11 cellular contexts compared by ENCODE assay signal in the genomic region with DNA sequence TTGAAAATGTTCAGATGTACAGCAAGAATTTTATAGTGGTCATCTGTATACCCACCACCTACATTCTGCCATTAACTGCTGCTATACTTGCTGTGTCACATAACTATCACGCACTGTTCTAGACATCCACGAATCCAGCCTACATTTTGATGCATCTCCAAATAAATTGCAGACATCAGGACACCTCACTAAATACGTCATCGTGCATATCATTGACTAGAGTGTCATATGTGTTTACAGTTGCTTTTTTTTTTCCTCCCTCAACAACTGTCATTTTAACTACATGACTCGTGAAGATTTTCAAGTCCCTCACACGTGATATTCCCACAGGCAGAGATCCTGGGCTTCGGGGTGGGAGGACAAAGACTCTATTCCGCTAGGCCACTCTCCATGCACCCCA. TPM values are rescaled to one million over a fixed set of nuclear protein-coding genes. Genes with fewer than 3 reads are reported as not detected.
DNase-seq lines count a peak whose midpoint lies in the region; ATAC-seq and TF ChIP-seq lines count a peak whose summit lies in the region.
"Had no signal": no experiment of that assay in that cellular context is flagged by ENCODE, and none has a peak within 500 bp of the region (broad histone marks: within the 10 kb centered on the region; RNA-seq: fewer than 3 reads in every experiment).

No MANE protein-coding gene starts in this region.

- no peak overlapping the region for H2BK12ac ChIP-seq in neuronal stem cell (ENCODE audit: low read length)

- H3K4me2 ChIP-seq in Karpas-422 (ENCODE audit: low read depth, low read length, poor library complexity, severe bottlenecking), result peak overlapping the region; percentile 83
- H3K4me2 ChIP-seq in neuronal stem cell (ENCODE audit: insufficient read depth, low read length, poor library complexity, severe bottlenecking), result no peak overlapping the region

- H3K27me3 ChIP-seq in CD4-positive, alpha-beta memory T cell (ENCODE audit: insufficient read depth, low read length), result no peaks in the 10 kb centered on the region
- no peaks in the 10 kb centered on the region for H3K27me3 ChIP-seq in Karpas-422 (ENCODE audit: low read length)
- H3K27me3 ChIP-seq in sigmoid colon, result no peaks in the 10 kb centered on the region
- no peaks in the 10 kb centered on the region for H3K27me3 ChIP-seq in neuronal stem cell (ENCODE audit: control insufficient read depth in 3 of 3, insufficient read depth in 3 of 3, low read depth in 1 of 3, low read length in 3 of 3)
- H3K27me3 ChIP-seq: brain microvascular endothelial cell had no signal

- H3K4me1 Mint-ChIP-seq in CD4-positive, alpha-beta memory T cell, result peaks cover 45 to 75% (median 58%) of the 10 kb centered on the region in 4 donors
- H3K4me1 Mint-ChIP-seq in naive thymus-derived CD8-positive, alpha-beta T cell, result peaks cover 42 to 77% (median 64%) of the 10 kb centered on the region in 4 donors

- H2BK5ac ChIP-seq in neuronal stem cell (ENCODE audit: low read length), result no peak overlapping the region

- no peak overlapping the region for H3K23ac ChIP-seq in neuronal stem cell (ENCODE audit: low read depth, low read length, poor library complexity)

- H3K79me2 ChIP-seq in Karpas-422 (ENCODE audit: low read length), result peaks cover 24% of the 10 kb centered on the region

- peak overlapping the region; percentile 70 to 82 for H3K4me3 ChIP-seq in CD4-positive, alpha-beta memory T cell (ENCODE audit: low read length in 2 of 2)
- H3K4me3 ChIP-seq in Karpas-422 (ENCODE audit: low read length) (peak overlapping the region; percentile 95), sigmoid colon (peak overlapping the region in 1 of 4 donors; percentile 58), neuronal stem cell (ENCODE audit: low read length in 2 of 2) (peak overlapping the region in 1 of 2 donors; percentile 88)

- no peak for TF ChIP-seq POLR2A in sigmoid colon (IDR thresholded peaks at IDR 0.05)

- H3K27ac ChIP-seq in CD4-positive, alpha-beta memory T cell (ENCODE audit: low read depth, low read length), result peak overlapping the region; percentile 75
- no peak overlapping the region for H3K27ac ChIP-seq in Karpas-422 (ENCODE audit: low read length)
- peak overlapping the region in 2 of 4 donors; percentile 65 to 73 for H3K27ac ChIP-seq in sigmoid colon
- no peak overlapping the region for H3K27ac ChIP-seq in neuronal stem cell (replicated peaks; ENCODE audit: low read length)
- H3K27ac ChIP-seq: brain microvascular endothelial cell had no signal

- no peaks in the 10 kb centered on the region for H3K9me2 ChIP-seq in Karpas-422 (replicated peaks; ENCODE audit: insufficient read depth, low read length)

- no peak overlapping the region for H4K8ac ChIP-seq in neuronal stem cell (ENCODE audit: low read depth, low read length)

- peak overlapping the region; percentile 90 to 98 (median 96) for H3K27ac Mint-ChIP-seq in CD4-positive, alpha-beta memory T cell
- peak overlapping the region; percentile 86 to 97 (median 94) for H3K27ac Mint-ChIP-seq in naive thymus-derived CD8-positive, alpha-beta T cell

- no peak for ATAC-seq in naive thymus-derived CD8-positive, alpha-beta T cell
- ATAC-seq in GM21423 (IDR thresholded peaks at IDR 0.05; ENCODE audit: unreplicated experiment) (no peak), HG02678 (IDR thresholded peaks at IDR 0.05; ENCODE audit: unreplicated experiment) (no peak)

- H3K9me3 Mint-ChIP-seq in CD4-positive, alpha-beta memory T cell, result no peaks in the 10 kb centered on the region
- H3K9me3 Mint-ChIP-seq in naive thymus-derived CD8-positive, alpha-beta T cell, result no peaks in the 10 kb centered on the region

- no peak for TF ChIP-seq CTCF in sigmoid colon (IDR thresholded peaks at IDR 0.05)

- DNase-seq in CD4-positive, alpha-beta memory T cell, result peak in 3 of 5 donors; percentile 12 to 59 (median 19)
- DNase-seq in Karpas-422, result no peak
- DNase-seq in central memory CD4-positive, alpha-beta T cell, result peak; percentile 10
- peak in 2 of 10 donors; percentile 7 to 15 for DNase-seq in naive thymus-derived CD8-positive, alpha-beta T cell
- DNase-seq in sigmoid colon, result no peak
- DNase-seq in neuronal stem cell (ENCODE audit: low spot score), result no peak
- DNase-seq: brain microvascular endothelial cell, islet precursor cell had no signal

- intact Hi-C loops in CD4-positive, alpha-beta memory T cell (cut with micrococcal nuclease), result loop anchor here (5.0 to 10.0 kb wide), 2 partner anchors 532 to 646 kb away; partner anchors contain the start of genes ADRB2, HMGXB3 and TIGD6
- intact Hi-C loops in sigmoid colon (cut with DNase I), result loop anchor here (1.0 kb wide), 1 partner anchor 10 kb away; no protein-coding TSS in a partner anchor

- H4K20me1 ChIP-seq in Karpas-422 (ENCODE audit: insufficient read depth, low read depth, low read length), result no peaks in the 10 kb centered on the region

- H3K18ac ChIP-seq in neuronal stem cell (ENCODE audit: low read length), result no peak overlapping the region

- peaks cover 59% of the 10 kb centered on the region for H3K4me1 ChIP-seq in CD4-positive, alpha-beta memory T cell (ENCODE audit: insufficient read depth, low read length)
- H3K4me1 ChIP-seq in Karpas-422 (ENCODE audit: low read length) (peaks cover 16% of the 10 kb centered on the region), sigmoid colon (peaks cover 0 to 14% (median 11%) of the 10 kb centered on the region in 4 donors), neuronal stem cell (ENCODE audit: control insufficient read depth in 2 of 2, insufficient read depth in 1 of 2, low read depth in 1 of 2, low read length in 2 of 2) (peaks cover 5 to 7% of the 10 kb centered on the region in 2 donors)

- CTCF ChIA-PET in CD4-positive, alpha-beta memory T cell (lab: Charles Lee; ENCODE audit: partially characterized antibody), result interaction anchor here (1.1 to 26.0 kb wide), 7 partner anchors 10 to 41 kb away, joined by 3 to 337 read pairs (median 14); partner anchors contain the start of gene GRPEL2

- peak overlapping the region; percentile 94 to 98 (median 95) for H3K4me3 Mint-ChIP-seq in CD4-positive, alpha-beta memory T cell
- H3K4me3 Mint-ChIP-seq in naive thymus-derived CD8-positive, alpha-beta T cell, result peak overlapping the region; percentile 90 to 96 (median 94)

- peak overlapping the region; percentile 99 for H3K9ac ChIP-seq in Karpas-422 (ENCODE audit: low read length)
- H3K9ac ChIP-seq in neuronal stem cell (ENCODE audit: low read depth, low read length, poor library complexity), result no peak overlapping the region

- no peak for TF ChIP-seq EP300 in sigmoid colon (IDR thresholded peaks at IDR 0.05)

- no peak overlapping the region for H2BK15ac ChIP-seq in neuronal stem cell (ENCODE audit: low read length)

- no peaks in the 10 kb centered on the region for H3K9me3 ChIP-seq in CD4-positive, alpha-beta memory T cell (ENCODE audit: control insufficient read depth in 1 of 2, low read length in 2 of 2)
- H3K9me3 ChIP-seq in Karpas-422 (ENCODE audit: low read length) (no peaks in the 10 kb centered on the region), sigmoid colon (no peaks in the 10 kb centered on the region), neuronal stem cell (replicated peaks in 1 of 2; ENCODE audit: control insufficient read depth in 2 of 2, insufficient read depth in 1 of 2, low read depth in 1 of 2, low read length in 2 of 2) (no peaks in the 10 kb centered on the region)

- H2AK5ac ChIP-seq in neuronal stem cell (ENCODE audit: low read depth, low read length), result no peak overlapping the region

- H3K4ac ChIP-seq in neuronal stem cell (ENCODE audit: low read length), result no peak overlapping the region

- POLR2A ChIA-PET in CD4-positive, alpha-beta memory T cell (lab: Charles Lee; ENCODE audit: partially characterized antibody), result interaction anchor here (0.7 to 9.8 kb wide), 6 partner anchors 9 to 192 kb away, joined by 3 to 289 read pairs (median 13); partner anchors contain the start of genes CSNK1A1 and GRPEL2
- POLR2A ChIA-PET in naive thymus-derived CD8-positive, alpha-beta T cell (lab: Charles Lee), result interaction anchor here (0.5 to 9.1 kb wide), 4 partner anchors 12 to 1052 kb away, joined by 3 to 176 read pairs (median 4); partner anchors contain the start of genes CSNK1A1 and GRPEL2

- H3K14ac ChIP-seq in neuronal stem cell (ENCODE audit: low read length), result no peak overlapping the region

- no peak overlapping the region for H4K91ac ChIP-seq in neuronal stem cell (ENCODE audit: low read depth, low read length, poor library complexity)

- no peaks in the 10 kb centered on the region for H3K27me3 Mint-ChIP-seq in CD4-positive, alpha-beta memory T cell
- no peaks in the 10 kb centered on the region for H3K27me3 Mint-ChIP-seq in naive thymus-derived CD8-positive, alpha-beta T cell

- 79 to 80% methylated on average over 8 of the region's 8 CpGs for WGBS in sigmoid colon, 2 donors
- no CpG with 5 or more reads among the region's 8 CpGs for WGBS in neuronal stem cell (ENCODE audit: extremely low coverage in 2 of 2, insufficient read length in 2 of 2, insufficient replicate concordance in 1 of 2), 2 donors

- peaks cover 19 to 41% of the 10 kb centered on the region in 2 donors for H3K36me3 Mint-ChIP-seq in CD4-positive, alpha-beta memory T cell
- peaks cover 5 to 22% (median 8%) of the 10 kb centered on the region in 3 donors for H3K36me3 Mint-ChIP-seq in naive thymus-derived CD8-positive, alpha-beta T cell

- no peak overlapping the region for H2BK120ac ChIP-seq in neuronal stem cell (ENCODE audit: low read depth, low read length)

- H3K36me3 ChIP-seq in CD4-positive, alpha-beta memory T cell (ENCODE audit: insufficient read depth, low read length), result peaks cover 13% of the 10 kb centered on the region
- H3K36me3 ChIP-seq in Karpas-422 (ENCODE audit: insufficient read depth, low read length) (peaks cover 13% of the 10 kb centered on the region; the same call in 1 of the 2 replicates), sigmoid colon (peaks cover 0 to 8% (median 0%) of the 10 kb centered on the region in 4 donors), neuronal stem cell (replicated peaks in 1 of 2; ENCODE audit: control insufficient read depth in 2 of 2, insufficient read depth in 2 of 2, low read length in 2 of 2) (peaks cover 2 to 24% of the 10 kb centered on the region in 2 donors)

- no peaks in the 10 kb centered on the region for H3K79me1 ChIP-seq in neuronal stem cell (ENCODE audit: low read depth, low read length)

- no peak overlapping the region for H2AFZ ChIP-seq in Karpas-422 (ENCODE audit: low read length)
- H2AFZ ChIP-seq in neuronal stem cell (ENCODE audit: low read length), result no peak overlapping the region

RNA-seq across cellular contexts. Expression of gene PCYOX1L, which starts 1.0 kb away (rescaled TPM):
- total RNA-seq in CD4-positive, alpha-beta memory T cell, result 10 to 100 TPM; 40.4 to 43.9 TPM
- 10 to 100 TPM in 1 of 2 donors, 1 to 10 TPM in 1; 9.9 to 15.6 TPM for polyA plus RNA-seq in CD4-positive, alpha-beta memory T cell
- total RNA-seq in Karpas-422 (2014; rRNA removed; shearing (Covaris generic); ENCODE audit: low replicate concordance), result 18.4 and 51.6 TPM in 2 replicates
- total RNA-seq in naive thymus-derived CD8-positive, alpha-beta T cell, result 10 to 100 TPM; 40.0 to 47.0 TPM
- 10 to 100 TPM in 2 of 3 donors, 1 to 10 TPM in 1; 6.6 to 17.6 (median 12.6) TPM for polyA plus RNA-seq in naive thymus-derived CD8-positive, alpha-beta T cell
- 1 to 10 TPM; 2.5 to 3.9 (median 3.5) TPM for total RNA-seq in sigmoid colon
- polyA plus RNA-seq in sigmoid colon, result 1 to 10 TPM in 2 of 3 donors, under 1 TPM in 1; 0.69 to 7.4 (median 1.2) TPM
- polyA plus RNA-seq in neuronal stem cell (2013, experiment 1 of 2), result 16.0 TPM
- polyA plus RNA-seq in neuronal stem cell (2013, experiment 2 of 2), result 16.3 TPM

RNA-seq across cellular contexts. Expression of gene GRPEL2, which starts 13.5 kb away (rescaled TPM):
- total RNA-seq in CD4-positive, alpha-beta memory T cell, result 10 to 100 TPM; 39.4 to 41.9 TPM
- 1 to 10 TPM; 6.9 to 7.1 TPM for polyA plus RNA-seq in CD4-positive, alpha-beta memory T cell
- total RNA-seq in Karpas-422 (2014; rRNA removed; shearing (Covaris generic); ENCODE audit: low replicate concordance), result 16.3 and 22.0 TPM in 2 replicates
- 10 to 100 TPM; 47.6 to 48.0 TPM for total RNA-seq in naive thymus-derived CD8-positive, alpha-beta T cell
- 1 to 10 TPM; 4.2 to 6.6 (median 5.8) TPM for polyA plus RNA-seq in naive thymus-derived CD8-positive, alpha-beta T cell
- total RNA-seq in sigmoid colon, result 10 to 100 TPM in 3 of 4 donors, 1 to 10 TPM in 1; 8.8 to 16.3 (median 12.9) TPM
- polyA plus RNA-seq in sigmoid colon, result 1 to 10 TPM; 2.5 to 8.7 (median 4.2) TPM
- 11.4 TPM for polyA plus RNA-seq in neuronal stem cell (2013, experiment 1 of 2)
- polyA plus RNA-seq in neuronal stem cell (2013, experiment 2 of 2), result 11.3 TPM

RNA-seq across cellular contexts. Expression of gene IL17B, which starts 20.3 kb away (rescaled TPM):
- not detected for total RNA-seq in CD4-positive, alpha-beta memory T cell
- polyA plus RNA-seq in CD4-positive, alpha-beta memory T cell, result not detected
- not detected in 2 replicates for total RNA-seq in Karpas-422 (2014; rRNA removed; shearing (Covaris generic); ENCODE audit: low replicate concordance)
- not detected for total RNA-seq in naive thymus-derived CD8-positive, alpha-beta T cell
- polyA plus RNA-seq in naive thymus-derived CD8-positive, alpha-beta T cell, result not detected
- 1 to 10 TPM; 3.0 to 9.6 (median 5.6) TPM for total RNA-seq in sigmoid colon
- polyA plus RNA-seq in sigmoid colon, result under 1 TPM in 1 of 3 donors, not detected in 2; 0.82 TPM
- polyA plus RNA-seq in neuronal stem cell (2013, experiment 1 of 2), result not detected
- not detected for polyA plus RNA-seq in neuronal stem cell (2013, experiment 2 of 2)
- total RNA-seq: M059J had no signal

Comparison
In these comparisons a context has a peak if more than half of its experiments do, and no peak if none do; other contexts are left out.
1. DNase-seq: peak in CD4-positive, alpha-beta memory T cell (3 of 5) and central memory CD4-positive, alpha-beta T cell (single experiment); none in Karpas-422 (single experiment), sigmoid colon (single experiment) and neuronal stem cell (single experiment).